In the genomic region with DNA sequence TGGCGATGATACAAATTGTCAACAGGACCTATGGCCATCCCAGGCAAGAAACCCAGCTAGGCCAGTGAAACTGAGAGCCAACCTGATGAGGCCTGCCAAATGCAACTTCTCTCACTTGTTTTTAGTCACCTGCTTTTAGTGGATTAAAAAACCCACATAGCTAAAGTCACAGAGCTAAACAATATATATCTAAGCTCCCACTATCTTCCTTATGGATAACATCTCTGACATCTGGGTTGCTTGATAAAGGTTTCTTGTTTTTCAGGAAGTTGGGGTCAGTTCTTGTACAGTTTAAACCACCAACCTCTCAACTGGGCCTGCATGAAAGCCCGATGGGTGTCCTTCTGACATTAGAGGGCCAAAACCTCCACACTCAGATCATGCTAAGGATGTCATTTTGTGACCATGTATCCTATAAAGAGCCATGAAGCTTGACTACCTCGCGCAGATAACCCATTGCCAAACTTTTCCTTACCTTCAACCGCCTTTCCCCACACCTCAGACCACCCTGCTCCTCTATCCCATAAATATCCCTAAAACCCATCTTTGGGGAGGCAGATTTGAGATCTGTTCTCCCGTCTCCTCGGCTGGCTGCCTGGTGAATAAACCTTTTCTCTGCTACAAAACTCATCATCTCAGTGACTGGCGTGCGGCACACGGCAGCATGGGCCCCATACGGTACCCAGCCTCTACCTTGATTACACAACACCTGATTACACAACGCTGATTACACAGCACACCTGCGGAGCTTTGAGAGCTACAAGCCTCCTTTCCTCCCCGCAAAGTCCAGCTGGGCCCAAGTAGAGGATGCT, we compare ENCODE assay signal across 8 cellular contexts. TPM values are rescaled to one million over a fixed set of nuclear protein-coding genes. Genes with fewer than 3 reads are reported as not detected.
DNase-seq lines count a peak whose midpoint lies in the region; ATAC-seq, FAIRE-seq and TF ChIP-seq lines count a peak whose summit lies in the region.

No MANE protein-coding gene starts in this region.

- no peak for FAIRE-seq in K562 (lab: Jason Lieb, UNC)

- DNase-seq in activated naive CD4-positive, alpha-beta T cell treated with anti-CD3 and anti-CD28 coated beads, Interleukin-2, amount 10 ng/mL, durations not matched to agents 7 days and 5 days = no peak
- no peak for DNase-seq in activated naive CD4-positive, alpha-beta T cell treated with Interleukin-2 at 50 U/mL for 16 hours
- DNase-seq in NCI-H146 (lab: John Stamatoyannopoulos, UW) = peak; percentile 89
- peak in 3 of 4 experiments; percentile 36 to 70 (median 46) for DNase-seq in K562 (ENCODE audit: extremely low read depth in 1 of 4, low spot score in 3 of 4)
- no peak for DNase-seq in right lobe of liver
- DNase-seq in type B pancreatic cell (ENCODE audit: extremely low spot score, unreplicated experiment) = no peak
- no peak for DNase-seq in effector CD8-positive, alpha-beta T cell (lab: John Stamatoyannopoulos, UW)
- no peak for DNase-seq in HEK293T (ENCODE audit: extremely low spot score)

- H3K36me3 Mint-ChIP-seq in activated naive CD4-positive, alpha-beta T cell treated with anti-CD3 and anti-CD28 coated beads, Interleukin-2, amount 10 ng/mL, durations not matched to agents 7 days and 5 days = peaks cover 6% of the 10 kb centered on the region
- H3K36me3 Mint-ChIP-seq in type B pancreatic cell = peaks cover 5% of the 10 kb centered on the region

- peak overlapping the region; percentile 94 for H3K4me2 ChIP-seq in K562 (ENCODE audit: insufficient read depth, low read length)

- TF ChIP-seq CTCF in K562 (IDR thresholded peaks at IDR 0.05 in 2 of 3, conservative IDR thresholded peaks at IDR 0.05 in 1 of 3; ENCODE audit: insufficient read depth in 2 of 3, low read depth in 1 of 3, low read length in 3 of 3) = no peak
- TF ChIP-seq CTCF in right lobe of liver (IDR thresholded peaks at IDR 0.05) = no peak
- no peak for TF ChIP-seq CTCF in type B pancreatic cell (conservative IDR thresholded peaks at IDR 0.05)

- peaks cover 22 to 33% of the 10 kb centered on the region in 2 experiments for H3K4me1 ChIP-seq in K562 (replicated peaks in 1 of 2; ENCODE audit: control insufficient read depth in 2 of 2, insufficient read depth in 2 of 2, low read length in 2 of 2)
- peaks cover 0 to 11% (median 0%) of the 10 kb centered on the region in 4 donors for H3K4me1 ChIP-seq in right lobe of liver

- H3K9me3 ChIP-seq in K562 (replicated peaks; ENCODE audit: control insufficient read depth, insufficient read depth, low read depth, low read length) = no peaks in the 10 kb centered on the region
- H3K9me3 ChIP-seq in right lobe of liver = no peaks in the 10 kb centered on the region

- H3K4me3 ChIP-seq in K562 (peak overlapping the region; percentile 82), right lobe of liver (peak overlapping the region; percentile 88 to 97 (median 97))

- TF ChIP-seq EP300 in K562 (IDR thresholded peaks at IDR 0.05; ENCODE audit: low read length) = peak; percentile 80

- intact Hi-C loops in K562 (cut with micrococcal nuclease) = loop anchor here (5.0 to 10.0 kb wide), 2 partner anchors 149 to 1017 kb away; a partner anchor contains a TSS
- intact Hi-C loops in right lobe of liver (cut with DNase I) = no loop called here

- H3K9me3 Mint-ChIP-seq in activated naive CD4-positive, alpha-beta T cell treated with anti-CD3 and anti-CD28 coated beads, Interleukin-2, amount 10 ng/mL, durations not matched to agents 7 days and 5 days = no peaks in the 10 kb centered on the region
- no peaks in the 10 kb centered on the region for H3K9me3 Mint-ChIP-seq in type B pancreatic cell

- 38% methylated on average over 14 of the region's 14 CpGs for WGBS in K562 (ENCODE audit: insufficient coverage, low coverage, missing lambda C conversion rate)
- 38% methylated on average over 7 of the region's 14 CpGs for WGBS in right lobe of liver (ENCODE audit: insufficient coverage, low coverage, low lambda C conversion rate, missing lambda C conversion rate)

- no peaks in the 10 kb centered on the region for H3K27me3 Mint-ChIP-seq in activated naive CD4-positive, alpha-beta T cell treated with anti-CD3 and anti-CD28 coated beads, Interleukin-2, amount 10 ng/mL, durations not matched to agents 7 days and 5 days
- no peaks in the 10 kb centered on the region for H3K27me3 Mint-ChIP-seq in type B pancreatic cell

- no peaks in the 10 kb centered on the region for H3K27me3 ChIP-seq in K562 (ENCODE audit: control insufficient read depth in 2 of 2, insufficient read depth in 2 of 2, low read length in 2 of 2)
- H3K27me3 ChIP-seq in right lobe of liver = no peaks in the 10 kb centered on the region

- peaks cover 34% of the 10 kb centered on the region for H3K4me1 Mint-ChIP-seq in activated naive CD4-positive, alpha-beta T cell treated with anti-CD3 and anti-CD28 coated beads, Interleukin-2, amount 10 ng/mL, durations not matched to agents 7 days and 5 days
- peaks cover 31% of the 10 kb centered on the region for H3K4me1 Mint-ChIP-seq in type B pancreatic cell (ENCODE audit: unreplicated experiment)

- CTCF ChIA-PET in activated naive CD4-positive, alpha-beta T cell treated with anti-CD3 and anti-CD28 coated beads, Interleukin-2, amount 10 ng/mL, durations not matched to agents 7 days and 5 days (lab: Charles Lee) = interaction anchor here (0.8 to 4.2 kb wide), 5 partner anchors 13 to 333 kb away, joined by 3 to 39 read pairs (median 12); no protein-coding TSS in a partner anchor
- CTCF ChIA-PET in K562 (lab: Yijun Ruan, JAX; ENCODE audit: low intra/inter-chr PET ratio) = interaction anchor here (0.6 kb wide), 1 partner anchor 952 kb away, joined by 3 read pairs; no protein-coding TSS in a partner anchor
- CTCF ChIA-PET in HEK293T (lab: Yijun Ruan, JAX) = interaction anchor here (1.0 kb wide), 3 partner anchors 10 to 387 kb away, joined by 3 to 6 read pairs (median 3); no protein-coding TSS in a partner anchor

- H3K36me3 ChIP-seq in K562 (ENCODE audit: control insufficient read depth, insufficient read depth, low read length) = peaks cover 4% of the 10 kb centered on the region; the same call in 2 of the 3 replicates
- no peaks in the 10 kb centered on the region for H3K36me3 ChIP-seq in right lobe of liver

- H4K20me1 ChIP-seq in K562 (replicated peaks; ENCODE audit: control insufficient read depth, insufficient read depth, low read length) = no peaks in the 10 kb centered on the region

- H2AFZ ChIP-seq in K562 (ENCODE audit: low read depth, low read length) = peak overlapping the region; percentile 91

- H3K9ac ChIP-seq in K562 (ENCODE audit: insufficient read depth in 1 of 2, low read depth in 2 of 2, low read length in 2 of 2) = peak overlapping the region; percentile 86 to 98

- no peak for TF ChIP-seq POLR2A in K562 (conservative IDR thresholded peaks at IDR 0.05)
- no peak for TF ChIP-seq POLR2A in right lobe of liver (IDR thresholded peaks at IDR 0.05)

- peak overlapping the region; percentile 84 for H3K27ac Mint-ChIP-seq in activated naive CD4-positive, alpha-beta T cell treated with anti-CD3 and anti-CD28 coated beads, Interleukin-2, amount 10 ng/mL, durations not matched to agents 7 days and 5 days
- peak overlapping the region; percentile 95 for H3K27ac Mint-ChIP-seq in type B pancreatic cell

- TSS peak; percentile 95 for BruUV-seq in K562 (replicated peaks; lab: Mats Ljungman, UMichigan)

- POLR2A ChIA-PET in K562 (lab: Yijun Ruan, JAX) = interaction anchor here (0.7 to 4.7 kb wide), 11 partner anchors 8 to 466 kb away, joined by 3 to 71 read pairs (median 5); no protein-coding TSS in a partner anchor
- POLR2A ChIA-PET in HEK293T (lab: Yijun Ruan, JAX) = interaction anchor here (0.8 to 3.5 kb wide), 22 partner anchors 8 to 387 kb away, joined by 3 to 14 read pairs (median 6); a partner anchor contains a TSS

- H3K79me2 ChIP-seq in K562 (ENCODE audit: control insufficient read depth, insufficient read depth, low read length) = peaks cover 42% of the 10 kb centered on the region

- H3K27ac ChIP-seq in K562 (ENCODE audit: extremely low read depth, low read depth, low read length) = peak overlapping the region; percentile 79
- peak overlapping the region; percentile 72 to 91 (median 84) for H3K27ac ChIP-seq in right lobe of liver

- peaks cover 5% of the 10 kb centered on the region for H3K9me1 ChIP-seq in K562 (ENCODE audit: control insufficient read depth, insufficient read depth, low read length)

- TF ChIP-seq RAD21 in K562 (CRISPR knock-in tag; conservative IDR thresholded peaks at IDR 0.05 in 1 of 2, IDR thresholded peaks at IDR 0.05 in 1 of 2) = no peak

- H3K4me3 Mint-ChIP-seq in activated naive CD4-positive, alpha-beta T cell treated with anti-CD3 and anti-CD28 coated beads, Interleukin-2, amount 10 ng/mL, durations not matched to agents 7 days and 5 days = peak overlapping the region; percentile 87
- peak overlapping the region; percentile 97 for H3K4me3 Mint-ChIP-seq in type B pancreatic cell

- ATAC-seq in K562 (peak; percentile 1), right lobe of liver (peak; percentile 68 to 80 (median 74))

- in situ Hi-C loops in K562 (cut with MboI) = no loop called here

TF ChIP-seq in K562, 482 proteins besides CTCF, POLR2A, EP300 and RAD21 (continues in another document):
- TF ChIP-seq PHB2 (IDR thresholded peaks at IDR 0.05; ENCODE audit: low read depth) = no peak

TF ChIP-seq in HEK293T, 16 proteins besides CTCF, POLR2A, EP300 and RAD21 (continues in another document):
- TF ChIP-seq SUZ12 (IDR thresholded peaks at IDR 0.05) (no peak), ELF4 (IDR thresholded peaks at IDR 0.05) (no peak), L3MBTL2 (conservative IDR thresholded peaks at IDR 0.05) (no peak), ZNF384 (IDR thresholded peaks at IDR 0.05) (no peak), SP1 (IDR thresholded peaks at IDR 0.05) (no peak)

RNA-seq across cellular contexts. Expression of a gene that starts 0.8 kb away (rescaled TPM):
- total RNA-seq in K562 (2011; cell fraction: chromatin; rRNA removed; ENCODE audit: low replicate concordance) = 23.9 and 54.4 TPM in 2 replicates
- 18.5 and 19.9 TPM in 2 replicates for total RNA-seq in K562 (2011; cell fraction: nucleolus; rRNA removed)
- total RNA-seq in K562 (2011; cell fraction: nucleoplasm; rRNA removed) = 44.6 and 66.5 TPM in 2 replicates
- total RNA-seq in K562 (2014; rRNA removed) = 10.6 and 18.5 TPM in 2 replicates
- total RNA-seq in K562 (2014; rRNA removed; fragmentation: Illumina TruSeq; extraction: Trizol) = 47.8 and 54.0 TPM in 2 replicates
- total RNA-seq in K562 (2015; rRNA removed; fragmentation: Illumina TruSeq; extraction: Trizol) = 35.1 and 36.5 TPM in 2 replicates
- 56.8 and 59.8 TPM in 2 replicates for total RNA-seq in K562 (2021)
- 58.4 and 66.1 TPM in 2 replicates for polyA plus RNA-seq in K562 (2011; rRNA removed)
- 16.5 and 48.0 TPM in 2 replicates for polyA plus RNA-seq in K562 (2011; cell fraction: cytosol; rRNA removed)
- 17.4 and 32.2 TPM in 2 replicates for polyA plus RNA-seq in K562 (2011; cell fraction: nucleus; rRNA removed)
- polyA plus RNA-seq in K562 (2012) = 66.4 and 79.0 TPM in 2 replicates
- 57.9 and 67.7 TPM in 2 replicates for polyA plus RNA-seq in K562 (2014; fragmentation: Illumina TruSeq; extraction: Trizol)
- polyA plus RNA-seq in K562 (2014; fragmentation: Nextera tagmentation; extraction: Ambion mirVana) = 100 to 1,000 TPM; 175 to 249 TPM
- 41.5 and 53.9 TPM in 2 replicates for polyA plus RNA-seq in K562 (2014; rRNA removed)
- 35.3 and 55.2 TPM in 2 replicates for polyA minus RNA-seq in K562 (2011; rRNA and poly(A)+ RNA removed)
- polyA minus RNA-seq in K562 (2011; cell fraction: cytosol; rRNA and poly(A)+ RNA removed) = 21.3 and 22.6 TPM in 2 replicates
- polyA minus RNA-seq in K562 (2011; cell fraction: nucleus; rRNA and poly(A)+ RNA removed) = 18.3 and 36.7 TPM in 2 replicates
- 10 to 100 TPM in 5 of 6 experiments, 1 to 10 TPM in 1; 8.8 to 20.6 (median 14.6) TPM for total RNA-seq in right lobe of liver
- 58.2 and 61.1 TPM in 2 replicates for total RNA-seq in type B pancreatic cell (ENCODE audit: low replicate concordance)

Comparison
In these comparisons a context has a peak if more than half of its experiments do, and no peak if none do; other contexts are left out.
1. DNase-seq: peak in NCI-H146 (single experiment) and K562 (3 of 4); none in activated naive CD4-positive, alpha-beta T cell treated with anti-CD3 and anti-CD28 coated beads, Interleukin-2, amount 10 ng/mL, durations not matched to agents 7 days and 5 days (single experiment), activated naive CD4-positive, alpha-beta T cell treated with Interleukin-2 at 50 U/mL for 16 hours (single experiment), right lobe of liver (0 of 3), type B pancreatic cell (single experiment), effector CD8-positive, alpha-beta T cell (single experiment) and HEK293T (single experiment).